In the genomic region with DNA sequence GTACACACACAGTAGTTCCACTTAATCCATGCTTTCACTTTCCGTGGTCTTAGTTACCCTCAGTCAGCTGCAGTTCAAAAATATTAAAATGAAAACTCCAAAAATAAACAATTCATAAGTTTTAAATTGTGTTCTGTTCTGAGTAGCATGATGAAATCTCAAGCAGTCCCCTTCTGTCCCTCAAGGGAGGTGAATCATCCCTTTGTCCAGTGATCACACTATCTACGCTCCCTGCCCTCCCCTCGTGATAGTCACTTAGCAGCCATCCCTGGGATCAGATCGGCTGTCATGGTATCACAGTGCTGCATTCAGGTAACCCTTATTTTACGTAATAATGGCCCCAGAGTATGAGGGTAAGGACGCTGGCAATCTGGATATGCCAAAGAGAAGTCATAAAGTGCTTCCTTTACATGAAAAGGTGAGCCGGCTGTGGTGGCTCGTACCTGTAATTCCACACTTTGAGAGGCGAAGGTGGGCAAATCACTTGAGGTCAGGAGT, we compare ENCODE assay signal across 16 cellular contexts. TPM values are rescaled to one million over a fixed set of nuclear protein-coding genes. Genes with fewer than 3 reads are reported as not detected.
DNase-seq lines count a peak whose midpoint lies in the region; ATAC-seq, FAIRE-seq and TF ChIP-seq lines count a peak whose summit lies in the region.
"Had no signal": no experiment of that assay in that cellular context is flagged by ENCODE, and none has a peak within 500 bp of the region (broad histone marks: within the 10 kb centered on the region; RNA-seq: fewer than 3 reads in every experiment).

No MANE protein-coding gene starts in this region.

- H2BK20ac ChIP-seq in H9 (ENCODE audit: low read depth, low read length, poor library complexity, severe bottlenecking), result no peak overlapping the region

- H3K4me2 ChIP-seq in A549 (peak overlapping the region; percentile 45), H9 (ENCODE audit: insufficient read depth, insufficient read length, low read length) (peak overlapping the region; percentile 30)

- H4K8ac ChIP-seq in H9 (replicated peaks; ENCODE audit: insufficient read length, low read depth, low read length), result no peak overlapping the region

- H3K27ac ChIP-seq in A549 (peak overlapping the region; percentile 53 to 65; a peak in 5 of 6 replicates), H9 (ENCODE audit: insufficient read length, low read depth, low read length) (no peak overlapping the region)
- H3K27ac ChIP-seq: lower lobe of right lung, neutrophil, SK-N-MC, upper lobe of right lung had no signal

- H3K79me1 ChIP-seq in H9 (ENCODE audit: insufficient read depth, low read depth, low read length, poor library complexity, severe bottlenecking), result no peaks in the 10 kb centered on the region

- H2AK5ac ChIP-seq in H9 (ENCODE audit: insufficient read length, low read length), result no peak overlapping the region

- DNase-seq in A549 (ENCODE audit: low read depth in 1 of 2, low spot score in 1 of 2) (peak; percentile 42 to 52), H9 (no peak), adipocyte (ENCODE audit: low read depth) (peak; percentile 61), lower leg skin (ENCODE audit: low spot score in 2 of 2) (peak; percentile 65 to 89), GOT3 (lab: John Stamatoyannopoulos, UW) (no peak), GM10248 (ENCODE audit: extremely low spot score) (no peak)
- no peak for DNase-seq in activated T-cell treated with anti-CD3 and anti-CD28 coated beads, Interleukin-2, amount 50 U/mL, for 4 hours
- DNase-seq in activated T-cell treated with anti-CD3 and anti-CD28 coated beads, Interleukin-2, amount 50 U/mL, for 48 hours, result no peak
- DNase-seq: activated CD4-positive, alpha-beta T cell treated with anti-CD3 and anti-CD28 coated beads for 1 hour; effector CD8-positive, alpha-beta T cell; lower lobe of right lung; NCI-H2029 treated with DMSO at 0.1 percent for 48 hours; upper lobe of right lung had no signal

- no peaks in the 10 kb centered on the region; a peak in 1 of 7 replicates for H3K36me3 Mint-ChIP-seq in H9 (ENCODE audit: insufficient read depth in 1 of 3, low read depth in 3 of 3)
- no peaks in the 10 kb centered on the region for H3K36me3 Mint-ChIP-seq in activated T-cell treated with anti-CD3 and anti-CD28 coated beads, Interleukin-2, amount 50 U/mL, for 4 hours (ENCODE audit: insufficient read depth)

- no peak overlapping the region for H3K4me3 ChIP-seq in A549
- peak overlapping the region; percentile 17 for H3K4me3 ChIP-seq in adipocyte (ENCODE audit: low read length)
- no peak overlapping the region for H3K4me3 ChIP-seq in lower leg skin (ENCODE audit: low read depth, poor library complexity, severe bottlenecking)
- H3K4me3 ChIP-seq: lower lobe of right lung, SK-N-MC, upper lobe of right lung had no signal

- no peaks in the 10 kb centered on the region for H4K20me1 ChIP-seq in H9 (ENCODE audit: control insufficient read depth, insufficient read depth, insufficient read length)

- ATAC-seq in A549, result peak in 1 of 2 experiments; percentile 60; a peak in 2 of 6 replicates
- no peak for ATAC-seq in activated T-cell treated with anti-CD3 and anti-CD28 coated beads, Interleukin-2, amount 50 U/mL, for 4 hours
- ATAC-seq: lower lobe of right lung, upper lobe of right lung had no signal

- no peak overlapping the region for H3K56ac ChIP-seq in H9 (ENCODE audit: insufficient read length, low read depth, low read length)

- peaks cover 26% of the 10 kb centered on the region for H3K4me1 ChIP-seq in A549
- no peaks in the 10 kb centered on the region; the same call in 1 of the 2 replicates for H3K4me1 ChIP-seq in H9 (ENCODE audit: insufficient read depth, low read length)
- peaks cover 27% of the 10 kb centered on the region for H3K4me1 ChIP-seq in adipocyte (ENCODE audit: control insufficient read depth, insufficient read depth, low read length)

- FAIRE-seq in A549 (lab: Jason Lieb, UNC), result no peak
- FAIRE-seq: GM18507 had no signal

- peaks cover 15 to 17% of the 10 kb centered on the region in 2 experiments for H3K4me1 Mint-ChIP-seq in H9
- peaks cover 27% of the 10 kb centered on the region for H3K4me1 Mint-ChIP-seq in activated T-cell treated with anti-CD3 and anti-CD28 coated beads, Interleukin-2, amount 50 U/mL, for 4 hours (ENCODE audit: low read depth)

- no peak overlapping the region for H3K18ac ChIP-seq in H9 (ENCODE audit: insufficient read length, low read depth, low read length)

- no peak overlapping the region for H3K23ac ChIP-seq in H9 (ENCODE audit: insufficient read length, low read depth, low read length)

- H2BK120ac ChIP-seq in H9 (ENCODE audit: low read depth, low read length, poor library complexity, severe bottlenecking), result no peak overlapping the region

- H3K27me3 Mint-ChIP-seq in H9 (ENCODE audit: low read depth), result no peaks in the 10 kb centered on the region
- H3K27me3 Mint-ChIP-seq in activated T-cell treated with anti-CD3 and anti-CD28 coated beads, Interleukin-2, amount 50 U/mL, for 4 hours (ENCODE audit: low read depth), result no peaks in the 10 kb centered on the region

- TF ChIP-seq CTCF in A549 (IDR thresholded peaks at IDR 0.05) (no peak), H9 (conservative IDR thresholded peaks at IDR 0.05) (no peak), lower leg skin (IDR thresholded peaks at IDR 0.05) (no peak), GM10248 (IDR thresholded peaks at IDR 0.05; ENCODE audit: control extremely low read depth, extremely low read depth, low read depth, missing control alignments) (no peak)

- no peaks in the 10 kb centered on the region for H3K23me2 ChIP-seq in H9 (ENCODE audit: insufficient read length, low read depth, low read length, poor library complexity, severe bottlenecking)

- TF ChIP-seq POLR2A in A549 (IDR thresholded peaks at IDR 0.05; ENCODE audit: low read length) (no peak), lower leg skin (IDR thresholded peaks at IDR 0.05) (no peak)

- H2BK5ac ChIP-seq in H9 (ENCODE audit: insufficient read length, low read length), result no peak overlapping the region

- H4K5ac ChIP-seq in H9 (ENCODE audit: insufficient read length, low read depth, low read length), result peak overlapping the region; percentile 83

- no peak overlapping the region for H3K4ac ChIP-seq in H9 (ENCODE audit: low read depth, low read length)

- TF ChIP-seq RAD21 in A549 (conservative IDR thresholded peaks at IDR 0.05 in 1 of 2, IDR thresholded peaks at IDR 0.05 in 1 of 2), result no peak

- peak overlapping the region; percentile 14 for H2AFZ ChIP-seq in H9 (ENCODE audit: low read length)

- peak overlapping the region; percentile 50 for H2BK12ac ChIP-seq in H9 (ENCODE audit: insufficient read length, low read depth, low read length)

- no peak overlapping the region for H3T11ph ChIP-seq in H9 (ENCODE audit: low read length)

- H3K9me3 ChIP-seq in A549 (no peaks in the 10 kb centered on the region), H9 (ENCODE audit: control insufficient read depth, low read depth, low read length) (no peaks in the 10 kb centered on the region), adipocyte (ENCODE audit: control insufficient read depth, low read length) (no peaks in the 10 kb centered on the region)
- H3K9me3 ChIP-seq: lower lobe of right lung, neutrophil, upper lobe of right lung had no signal

- H3K27me3 ChIP-seq in H9 (ENCODE audit: insufficient read depth, low read length) (no peaks in the 10 kb centered on the region), adipocyte (replicated peaks; ENCODE audit: control insufficient read depth, insufficient read depth, low read length) (no peaks in the 10 kb centered on the region)
- H3K27me3 ChIP-seq: neutrophil, upper lobe of right lung had no signal

- H3K9me3 Mint-ChIP-seq in H9, result no peaks in the 10 kb centered on the region
- no peaks in the 10 kb centered on the region for H3K9me3 Mint-ChIP-seq in activated T-cell treated with anti-CD3 and anti-CD28 coated beads, Interleukin-2, amount 50 U/mL, for 4 hours

- no peaks in the 10 kb centered on the region for H3K79me2 ChIP-seq in H9 (ENCODE audit: insufficient read depth, low read length)

- H3K9ac ChIP-seq in H9 (ENCODE audit: extremely low read depth, insufficient read length, low read length) (no peak overlapping the region), adipocyte (ENCODE audit: low read length) (peak overlapping the region; percentile 54)

- H3K36me3 ChIP-seq in adipocyte (ENCODE audit: control insufficient read depth, insufficient read depth, low read length, severe bottlenecking), result no peaks in the 10 kb centered on the region
- H3K36me3 ChIP-seq: lower lobe of right lung, neutrophil, upper lobe of right lung had no signal

- intact Hi-C loops in lower leg skin (cut with DNase I; ENCODE audit: low total_unique reads), result no loop called here

- no peak for TF ChIP-seq EP300 in A549 (IDR thresholded peaks at IDR 0.05)

- CTCF ChIA-PET in A549 (lab: Yijun Ruan, JAX) (interaction anchor here (3.4 to 3.5 kb wide), 2 partner anchors 8 to 112 kb away, joined by 20 to 22 read pairs; no protein-coding TSS in a partner anchor), GM10248 (lab: Yijun Ruan, JAX) (no interaction called here)

- H3K14ac ChIP-seq in H9 (ENCODE audit: insufficient read depth, low read length), result no peak overlapping the region

- POLR2A ChIA-PET in A549 (lab: Yijun Ruan, JAX) (no interaction called here), GM10248 (lab: Yijun Ruan, JAX) (no interaction called here)

- H2BK15ac ChIP-seq in H9 (ENCODE audit: low read depth, low read length), result no peak overlapping the region

- H3K27ac Mint-ChIP-seq in H9, result 0 out of 7 replicates have a peak overlapping the region, but pooled peaks of 2 of the 3 experiments have one; percentile 14 to 49

- 73% methylated on average over 9 of the region's 9 CpGs for WGBS in A549 (ENCODE audit: missing lambda C conversion rate)
- WGBS in H9 (ENCODE audit: extremely low coverage, insufficient read length, low lambda C conversion rate), result no CpG with 5 or more reads among the region's 9 CpGs
- WGBS in lower leg skin, 2 donors, result 75 to 80% methylated on average over 9 of the region's 9 CpGs

- H4K91ac ChIP-seq in H9 (ENCODE audit: insufficient read length, low read depth, low read length), result no peak overlapping the region

- no peak overlapping the region for H3K4me3 Mint-ChIP-seq in H9
- H3K4me3 Mint-ChIP-seq in activated T-cell treated with anti-CD3 and anti-CD28 coated beads, Interleukin-2, amount 50 U/mL, for 4 hours, result no peak overlapping the region

TF ChIP-seq in A549, 52 proteins besides CTCF, POLR2A, EP300 and RAD21:
- no peak for TF ChIP-seq HOXA7 (CRISPR knock-in tag; IDR thresholded peaks at IDR 0.05)
TF ChIP-seq in A549: peak in this region for 0.

RNA-seq across cellular contexts. Expression of a gene that starts 5.8 kb away (rescaled TPM):
- polyA plus RNA-seq in A549 (2011; rRNA removed) (302 and 336 TPM in 2 replicates), A549 (2017; fragmentation: RNase III; extraction: RNeasy Plus Mini Kit Qiagen cat#74134 plus additional on column Dnase treatment) (367 to 403 TPM (median 394 TPM) in 3 replicates)
- polyA plus RNA-seq in A549 (2012; cell fraction: cytosol; rRNA removed), result 195 and 217 TPM in 2 replicates
- polyA plus RNA-seq in A549 (2012; cell fraction: nucleus; rRNA removed), result 194 and 224 TPM in 2 replicates
- 164 and 187 TPM in 2 replicates for polyA minus RNA-seq in A549 (2011; rRNA and poly(A)+ RNA removed)
- total RNA-seq in H9 (2021) (200 and 205 TPM in 2 replicates), lower leg skin (100 to 1,000 TPM; 249 to 292 (median 276) TPM)
- total RNA-seq in activated T-cell treated with anti-CD3 and anti-CD28 coated beads, Interleukin-2, amount 50 U/mL, for 4 hours, result 10 to 100 TPM; 71.4 to 75.9 (median 73.6) TPM

Comparison
In these comparisons a context has a peak if more than half of its experiments do, and no peak if none do; other contexts are left out.
1. DNase-seq: peak in A549 (2 of 2), adipocyte (single experiment) and lower leg skin (2 of 2); none in H9 (single experiment), GOT3 (single experiment), activated T-cell treated with anti-CD3 and anti-CD28 coated beads, Interleukin-2, amount 50 U/mL, for 4 hours (single experiment), GM10248 (single experiment) and activated T-cell treated with anti-CD3 and anti-CD28 coated beads, Interleukin-2, amount 50 U/mL, for 48 hours (0 of 2).